ENCODE assay signal across 2 cellular contexts in genomic region chr16:67163903-67164558, GRCh38.
TF ChIP-seq lines count a peak whose summit lies in the region.

No MANE protein-coding gene starts in this region.

TF ChIP-seq in SK-N-SH, 30 proteins besides CTCF, POLR2A, EP300 and RAD21 (continued from another document):
- no peak for TF ChIP-seq RXRA (IDR thresholded peaks at IDR 0.05; ENCODE audit: borderline replicate concordance, low read depth)
- no peak for TF ChIP-seq SIN3A (IDR thresholded peaks at IDR 0.05; ENCODE audit: borderline replicate concordance, low read depth, low read length)
- no peak for TF ChIP-seq YY1 (IDR thresholded peaks at IDR 0.05; ENCODE audit: low read depth)
- TF ChIP-seq TCF12 (IDR thresholded peaks at IDR 0.05): no peak
- TF ChIP-seq ELF1 (IDR thresholded peaks at IDR 0.05): no peak
- no peak for TF ChIP-seq USF1 (IDR thresholded peaks at IDR 0.05; ENCODE audit: borderline replicate concordance, low read depth)
- TF ChIP-seq FOSL2 (IDR thresholded peaks at IDR 0.05; ENCODE audit: borderline replicate concordance, low read depth): no peak
- TF ChIP-seq, protein P1, sequence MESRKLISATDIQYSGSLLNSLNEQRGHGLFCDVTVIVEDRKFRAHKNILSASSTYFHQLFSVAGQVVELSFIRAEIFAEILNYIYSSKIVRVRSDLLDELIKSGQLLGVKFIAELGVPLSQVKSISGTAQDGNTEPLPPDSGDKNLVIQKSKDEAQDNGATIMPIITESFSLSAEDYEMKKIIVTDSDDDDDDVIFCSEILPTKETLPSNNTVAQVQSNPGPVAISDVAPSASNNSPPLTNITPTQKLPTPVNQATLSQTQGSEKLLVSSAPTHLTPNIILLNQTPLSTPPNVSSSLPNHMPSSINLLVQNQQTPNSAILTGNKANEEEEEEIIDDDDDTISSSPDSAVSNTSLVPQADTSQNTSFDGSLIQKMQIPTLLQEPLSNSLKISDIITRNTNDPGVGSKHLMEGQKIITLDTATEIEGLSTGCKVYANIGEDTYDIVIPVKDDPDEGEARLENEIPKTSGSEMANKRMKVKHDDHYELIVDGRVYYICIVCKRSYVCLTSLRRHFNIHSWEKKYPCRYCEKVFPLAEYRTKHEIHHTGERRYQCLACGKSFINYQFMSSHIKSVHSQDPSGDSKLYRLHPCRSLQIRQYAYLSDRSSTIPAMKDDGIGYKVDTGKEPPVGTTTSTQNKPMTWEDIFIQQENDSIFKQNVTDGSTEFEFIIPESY (IDR thresholded peaks at IDR 0.05; ENCODE audit: borderline replicate concordance, low read depth): no peak
TF ChIP-seq in SK-N-SH: peak in this region for 0.

TF ChIP-seq in SK-N-SH treated with all-trans-retinoic acid at 6 μM for 48 hours, 23 proteins besides CTCF, POLR2A, EP300 and RAD21 (continued from another document):
- TF ChIP-seq, protein P2, sequence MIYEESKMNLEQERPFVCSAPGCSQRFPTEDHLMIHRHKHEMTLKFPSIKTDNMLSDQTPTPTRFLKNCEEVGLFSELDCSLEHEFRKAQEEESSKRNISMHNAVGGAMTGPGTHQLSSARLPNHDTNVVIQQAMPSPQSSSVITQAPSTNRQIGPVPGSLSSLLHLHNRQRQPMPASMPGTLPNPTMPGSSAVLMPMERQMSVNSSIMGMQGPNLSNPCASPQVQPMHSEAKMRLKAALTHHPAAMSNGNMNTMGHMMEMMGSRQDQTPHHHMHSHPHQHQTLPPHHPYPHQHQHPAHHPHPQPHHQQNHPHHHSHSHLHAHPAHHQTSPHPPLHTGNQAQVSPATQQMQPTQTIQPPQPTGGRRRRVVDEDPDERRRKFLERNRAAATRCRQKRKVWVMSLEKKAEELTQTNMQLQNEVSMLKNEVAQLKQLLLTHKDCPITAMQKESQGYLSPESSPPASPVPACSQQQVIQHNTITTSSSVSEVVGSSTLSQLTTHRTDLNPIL (CRISPR knock-in tag; IDR thresholded peaks at IDR 0.05; ENCODE audit: low read depth): no peak
- TF ChIP-seq ESRRG (CRISPR knock-in tag; IDR thresholded peaks at IDR 0.05): no peak
- TF ChIP-seq TSHZ2 (CRISPR knock-in tag; IDR thresholded peaks at IDR 0.05): no peak
- TF ChIP-seq POU6F1 (CRISPR knock-in tag; IDR thresholded peaks at IDR 0.05; ENCODE audit: borderline replicate concordance, low read depth): no peak
- TF ChIP-seq ZNF565 (CRISPR knock-in tag; conservative IDR thresholded peaks at IDR 0.05; ENCODE audit: low read depth): no peak
- no peak for TF ChIP-seq CSRNP3 (CRISPR knock-in tag; IDR thresholded peaks at IDR 0.05)
- TF ChIP-seq ISL1 (CRISPR knock-in tag; IDR thresholded peaks at IDR 0.05): no peak
